Comparison of ENCODE assay signal across 23 cellular contexts in the genomic region with DNA sequence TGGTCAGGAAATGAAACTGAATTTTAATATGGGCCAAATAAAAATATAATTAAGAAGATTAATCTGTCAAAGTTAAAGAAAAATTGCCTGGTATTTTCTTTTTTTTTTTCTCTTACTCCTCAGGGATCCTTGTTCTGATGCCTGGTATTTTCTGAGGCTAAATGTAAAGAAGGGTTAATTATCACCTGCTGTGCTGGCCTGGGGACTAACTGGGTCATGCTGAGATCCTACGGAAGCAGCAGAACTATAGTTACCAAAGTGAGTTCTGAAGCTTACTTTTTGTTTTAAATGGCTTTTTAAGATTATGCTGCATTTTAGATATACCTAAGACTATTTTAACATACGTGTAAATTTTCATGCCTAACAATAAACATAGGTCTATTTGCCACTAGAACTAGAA.
"Had no signal": no experiment of that assay in that cellular context is flagged by ENCODE, and none has a peak within 500 bp of the region (broad histone marks: within the 10 kb centered on the region; RNA-seq: fewer than 3 reads in every experiment).

No MANE protein-coding gene starts in this region.

- H3K4me3 Mint-ChIP-seq: activated CD4-positive, alpha-beta memory T cell treated with anti-CD3 and anti-CD28 coated beads, Interleukin-2, amount 10 ng/mL, durations not matched to agents 7 days and 5 days; activated CD4-positive, alpha-beta T cell treated with anti-CD3 and anti-CD28 coated beads for 36 hours; activated naive CD4-positive, alpha-beta T cell treated with anti-CD3 and anti-CD28 coated beads, Interleukin-2, amount 10 ng/mL, durations not matched to agents 7 days and 5 days; activated naive CD8-positive, alpha-beta T cell treated with anti-CD3 and anti-CD28 coated beads for 36 hours; activated T-helper 17 cell treated with anti-CD3 and anti-CD28 coated beads, Interleukin-2, amount 50 U/mL, for 72 hours; T-cell had no signal

- DNase-seq: activated CD4-positive, alpha-beta memory T cell treated with anti-CD3 and anti-CD28 coated beads, Interleukin-2, amount 10 ng/mL, durations not matched to agents 7 days and 5 days; activated CD4-positive, alpha-beta T cell treated with anti-CD3 and anti-CD28 coated beads for 36 hours; activated CD4-positive, alpha-beta T cell treated with anti-CD3 and anti-CD28 coated beads, Interleukin-2, amount 50 U/mL, for 1 hour; activated gamma-delta T cell treated with Interleukin-2 at 50 U/mL for 16 hours; activated naive CD4-positive, alpha-beta T cell treated with anti-CD3 and anti-CD28 coated beads, Interleukin-2, amount 10 ng/mL, durations not matched to agents 7 days and 5 days; activated naive CD8-positive, alpha-beta T cell treated with anti-CD3 and anti-CD28 coated beads for 36 hours; activated T-cell treated with anti-CD3 and anti-CD28 coated beads for 4 hours; activated T-cell treated with anti-CD3 and anti-CD28 coated beads, Interleukin-2, amount 50 U/mL, for 48 hours; brain microvascular endothelial cell; cerebellar nuclear complex; Kasumi-1; NCI-H1105 treated with DMSO at 0.1 percent for 48 hours; NCI-H1694 treated with DMSO at 0.1 percent for 48 hours; NCI-H2029 treated with DMSO at 0.1 percent for 48 hours; NCI-H510A treated with DMSO at 0.1 percent for 48 hours; PC-3; SHP77; T-cell; T-helper 2 cell; T1000 had no signal

- H3K27ac Mint-ChIP-seq: activated CD4-positive, alpha-beta memory T cell treated with anti-CD3 and anti-CD28 coated beads, Interleukin-2, amount 10 ng/mL, durations not matched to agents 7 days and 5 days; activated CD4-positive, alpha-beta T cell treated with anti-CD3 and anti-CD28 coated beads for 36 hours; activated naive CD4-positive, alpha-beta T cell treated with anti-CD3 and anti-CD28 coated beads, Interleukin-2, amount 10 ng/mL, durations not matched to agents 7 days and 5 days; activated naive CD8-positive, alpha-beta T cell treated with anti-CD3 and anti-CD28 coated beads for 36 hours; activated T-helper 17 cell treated with anti-CD3 and anti-CD28 coated beads, Interleukin-2, amount 50 U/mL, for 72 hours; T-cell had no signal

- H3K4me3 ChIP-seq: cardiac muscle cell had no signal

- H3K27me3 ChIP-seq: brain microvascular endothelial cell, cardiac muscle cell had no signal

- H3K27me3 Mint-ChIP-seq: activated CD4-positive, alpha-beta memory T cell treated with anti-CD3 and anti-CD28 coated beads, Interleukin-2, amount 10 ng/mL, durations not matched to agents 7 days and 5 days; activated CD4-positive, alpha-beta T cell treated with anti-CD3 and anti-CD28 coated beads for 36 hours; activated naive CD4-positive, alpha-beta T cell treated with anti-CD3 and anti-CD28 coated beads, Interleukin-2, amount 10 ng/mL, durations not matched to agents 7 days and 5 days; activated naive CD8-positive, alpha-beta T cell treated with anti-CD3 and anti-CD28 coated beads for 36 hours; activated T-helper 17 cell treated with anti-CD3 and anti-CD28 coated beads, Interleukin-2, amount 50 U/mL, for 72 hours; T-cell had no signal

- H3K9me3 Mint-ChIP-seq: activated CD4-positive, alpha-beta memory T cell treated with anti-CD3 and anti-CD28 coated beads, Interleukin-2, amount 10 ng/mL, durations not matched to agents 7 days and 5 days; activated naive CD4-positive, alpha-beta T cell treated with anti-CD3 and anti-CD28 coated beads, Interleukin-2, amount 10 ng/mL, durations not matched to agents 7 days and 5 days; activated naive CD8-positive, alpha-beta T cell treated with anti-CD3 and anti-CD28 coated beads for 36 hours; activated T-helper 17 cell treated with anti-CD3 and anti-CD28 coated beads, Interleukin-2, amount 50 U/mL, for 72 hours; T-cell had no signal

- H3K4me1 Mint-ChIP-seq: activated CD4-positive, alpha-beta memory T cell treated with anti-CD3 and anti-CD28 coated beads, Interleukin-2, amount 10 ng/mL, durations not matched to agents 7 days and 5 days; activated CD4-positive, alpha-beta T cell treated with anti-CD3 and anti-CD28 coated beads for 36 hours; activated naive CD4-positive, alpha-beta T cell treated with anti-CD3 and anti-CD28 coated beads, Interleukin-2, amount 10 ng/mL, durations not matched to agents 7 days and 5 days; activated naive CD8-positive, alpha-beta T cell treated with anti-CD3 and anti-CD28 coated beads for 36 hours; activated T-helper 17 cell treated with anti-CD3 and anti-CD28 coated beads, Interleukin-2, amount 50 U/mL, for 72 hours had no signal

- H3K27ac ChIP-seq: brain microvascular endothelial cell, cardiac muscle cell, VCaP had no signal
